37 cellular contexts compared by ENCODE assay signal in genomic region chr22:21054046-21054713, GRCh38. TPM values are rescaled to one million over a fixed set of nuclear protein-coding genes. Genes with fewer than 3 reads are reported as not detected.
"Had no signal": no experiment of that assay in that cellular context is flagged by ENCODE, and none has a peak within 500 bp of the region (broad histone marks: within the 10 kb centered on the region; RNA-seq: fewer than 3 reads in every experiment).

No MANE protein-coding gene starts in this region.

- H3K4me3 ChIP-seq: body of pancreas, cardiac muscle cell, coronary artery, dorsolateral prefrontal cortex, heart left ventricle, left lung, lower lobe of right lung, right lobe of liver, thoracic aorta, vagina had no signal

- H3K27ac ChIP-seq: body of pancreas, cardiac muscle cell, coronary artery, dorsolateral prefrontal cortex, heart left ventricle, left lung, lower lobe of right lung, neutrophil, right lobe of liver, thoracic aorta, vagina had no signal

- H3K9me3 Mint-ChIP-seq: activated T-helper 2 cell treated with anti-CD3 and anti-CD28 coated beads, Interferon-gamma antibody, Interleukin-2, Interleukin-4, amounts not matched to agents 10 μg/mL and 5 μg/mL and 100 μg/mL, durations not matched to agents 14 hours and 24 hours and 36 hours; natural killer cell; stimulated activated naive CD8-positive, alpha-beta T cell treated with anti-CD3 and anti-CD28 coated beads, Interleukin-15, Interleukin-2, amounts not matched to agents 100 ng/mL and 50 ng/mL, for 24 hours; WTC11 had no signal

- DNase-seq: activated CD4-positive, alpha-beta T cell treated with anti-CD3 and anti-CD28 coated beads for 1 hour; activated CD8-positive, alpha-beta memory T cell treated with anti-CD3 and anti-CD28 coated beads, Interleukin-2, amount 10 ng/mL, durations not matched to agents 7 days and 5 days; activated CD8-positive, alpha-beta T cell treated with anti-CD3 and anti-CD28 coated beads, Interleukin-2, amount 10 ng/mL, durations not matched to agents 7 days and 5 days; activated T-cell treated with anti-CD3 and anti-CD28 coated beads, Interleukin-2, amount 50 U/mL, for 48 hours; aorta; body of pancreas; dorsolateral prefrontal cortex; foreskin fibroblast; hypothalamus; left lung; lower lobe of right lung; mesendoderm; natural killer cell; right lobe of liver; stimulated activated CD4-positive, alpha-beta T cell treated with anti-CD3 and anti-CD28 coated beads, Interleukin-12 subunit alpha, Interleukin-12 subunit beta, amount 100 ng/mL, for 4 hours; stimulated activated CD4-positive, alpha-beta T cell treated with anti-CD3 and anti-CD28 coated beads, Interleukin-4, amount 100 ng/mL, for 1 hour; T-helper 17 cell; T1000; trophoblast cell had no signal

- H3K27ac Mint-ChIP-seq: activated CD8-positive, alpha-beta memory T cell treated with anti-CD3 and anti-CD28 coated beads, Interleukin-2, amount 10 ng/mL, durations not matched to agents 7 days and 5 days; activated CD8-positive, alpha-beta T cell treated with anti-CD3 and anti-CD28 coated beads, Interleukin-2, amount 10 ng/mL, durations not matched to agents 7 days and 5 days; activated naive CD8-positive, alpha-beta T cell; activated T-helper 2 cell treated with anti-CD3 and anti-CD28 coated beads, Interferon-gamma antibody, Interleukin-2, Interleukin-4, amounts not matched to agents 10 μg/mL and 5 μg/mL and 100 μg/mL, durations not matched to agents 14 hours and 24 hours and 36 hours; natural killer cell; progenitor cell of endocrine pancreas; stimulated activated naive CD8-positive, alpha-beta T cell treated with anti-CD3 and anti-CD28 coated beads, Interleukin-15, Interleukin-2, amounts not matched to agents 100 ng/mL and 50 ng/mL, for 24 hours; WTC11 had no signal

- H3K36me3 ChIP-seq: cardiac muscle cell, heart left ventricle, left lung, lower lobe of right lung, neutrophil, right lobe of liver, thoracic aorta, vagina had no signal

- H3K36me3 Mint-ChIP-seq: activated CD8-positive, alpha-beta memory T cell treated with anti-CD3 and anti-CD28 coated beads, Interleukin-2, amount 10 ng/mL, durations not matched to agents 7 days and 5 days; activated naive CD8-positive, alpha-beta T cell; natural killer cell; WTC11 had no signal

- H3K27me3 ChIP-seq: body of pancreas, cardiac muscle cell, right lobe of liver, vagina had no signal

- ATAC-seq: activated CD8-positive, alpha-beta memory T cell treated with anti-CD3 and anti-CD28 coated beads, Interleukin-2, amount 10 ng/mL, durations not matched to agents 7 days and 5 days; body of pancreas; heart left ventricle; left lung; lower lobe of right lung; natural killer cell; right lobe of liver; T-helper 17 cell; WTC11 had no signal

- H3K9me3 ChIP-seq: body of pancreas, heart left ventricle, left lung, lower lobe of right lung, neutrophil, right lobe of liver, thoracic aorta, vagina had no signal

- H3K4me3 Mint-ChIP-seq: activated CD8-positive, alpha-beta memory T cell treated with anti-CD3 and anti-CD28 coated beads, Interleukin-2, amount 10 ng/mL, durations not matched to agents 7 days and 5 days; activated CD8-positive, alpha-beta T cell treated with anti-CD3 and anti-CD28 coated beads, Interleukin-2, amount 10 ng/mL, durations not matched to agents 7 days and 5 days; activated naive CD8-positive, alpha-beta T cell; natural killer cell; stimulated activated naive CD8-positive, alpha-beta T cell treated with anti-CD3 and anti-CD28 coated beads, Interleukin-15, Interleukin-2, amounts not matched to agents 100 ng/mL and 50 ng/mL, for 24 hours; T-helper 17 cell; WTC11 had no signal

- H3K27me3 Mint-ChIP-seq: activated naive CD8-positive, alpha-beta T cell had no signal

- H3K4me1 ChIP-seq: body of pancreas, left lung, lower lobe of right lung, right lobe of liver, vagina had no signal

RNA-seq across cellular contexts. Expression of gene LRRC74B, which starts 8.4 kb away (rescaled TPM):
- total RNA-seq: activated CD8-positive, alpha-beta memory T cell treated with anti-CD3 and anti-CD28 coated beads, Interleukin-2, amount 10 ng/mL, durations not matched to agents 7 days and 5 days; activated CD8-positive, alpha-beta T cell treated with anti-CD3 and anti-CD28 coated beads, Interleukin-2, amount 10 ng/mL, durations not matched to agents 7 days and 5 days; activated T-helper 2 cell treated with anti-CD3 and anti-CD28 coated beads, Interferon-gamma antibody, Interleukin-2, Interleukin-4, amounts not matched to agents 10 μg/mL and 5 μg/mL and 100 μg/mL, durations not matched to agents 14 hours and 24 hours and 36 hours; aorta; body of pancreas; cerebellum; heart left ventricle; mononuclear cell; osteocyte; renal cortical epithelial cell; right lobe of liver; skeletal muscle tissue; subcutaneous adipose tissue; thoracic aorta; vagina; WTC11 had no signal
- polyA plus RNA-seq: adipose tissue, cardiac muscle cell, heart left ventricle had no signal

RNA-seq across cellular contexts. Expression of gene SLC7A4, which starts 21.8 kb away (rescaled TPM):
- total RNA-seq: mononuclear cell, natural killer cell, osteocyte had no signal
- polyA plus RNA-seq: aorta, heart left ventricle had no signal

RNA-seq across cellular contexts. Expression of gene P2RX6, which starts 39.2 kb away (rescaled TPM):
- total RNA-seq: body of pancreas had no signal
